In genomic region chr3:123448503-123449091, GRCh38 we compare ENCODE assay signal across 8 cellular contexts.
DNase-seq lines count a peak whose midpoint lies in the region; ATAC-seq and TF ChIP-seq lines count a peak whose summit lies in the region.

Gene ADCY5 (minus strand): TSS chr3:123449090. CDS start chr3:123448545, 545 bp downstream.

- peak; percentile 66 for DNase-seq in activated CD8-positive, alpha-beta memory T cell treated with anti-CD3 and anti-CD28 coated beads for 24 hours
- DNase-seq in activated CD8-positive, alpha-beta memory T cell treated with anti-CD3 and anti-CD28 coated beads, Interleukin-2, amount 50 U/mL, for 4 hours = no peak
- DNase-seq in astrocyte of the cerebellum (ENCODE audit: low read depth) (no peak), iPS-NIHi11 (ENCODE audit: low spot score) (peak; percentile 57)

- ATAC-seq in GM21381 (IDR thresholded peaks at IDR 0.05; ENCODE audit: unreplicated experiment) (no peak), HG02588 (IDR thresholded peaks at IDR 0.05; ENCODE audit: unreplicated experiment) (no peak), HG03354 (IDR thresholded peaks at IDR 0.05; ENCODE audit: poor library complexity, severe bottlenecking, unreplicated experiment) (no peak)

- in situ Hi-C loops in astrocyte of the cerebellum (cut with HindIII; ENCODE audit: low sequenced_read_pairs) = no loop called here

- H3K4me3 ChIP-seq in astrocyte of the cerebellum (ENCODE audit: low read depth, low read length) (peak within 1 kb of the TSS; percentile 51), skin epidermis (peak within 1 kb of the TSS; percentile 28 to 54 (median 38))

- TF ChIP-seq CTCF in astrocyte of the cerebellum (IDR thresholded peaks at IDR 0.05; ENCODE audit: low read depth, low read length, missing control alignments) = no peak

- H3K27ac ChIP-seq in skin epidermis = peak within 1 kb of the TSS in 8 of 21 experiments; percentile 2 to 71 (median 44)

Comparison
In these comparisons a context has a peak if more than half of its experiments do, and no peak if none do; other contexts are left out.
1. DNase-seq: peak in activated CD8-positive, alpha-beta memory T cell treated with anti-CD3 and anti-CD28 coated beads for 24 hours (single experiment) and iPS-NIHi11 (single experiment); none in activated CD8-positive, alpha-beta memory T cell treated with anti-CD3 and anti-CD28 coated beads, Interleukin-2, amount 50 U/mL, for 4 hours (single experiment) and astrocyte of the cerebellum (single experiment).